Comparison of ENCODE assay signal across 8 cellular contexts in genomic region chrX:154516655-154517100, GRCh38. TPM values are rescaled to one million over a fixed set of nuclear protein-coding genes. Genes with fewer than 3 reads are reported as not detected.
DNase-seq lines count a peak whose midpoint lies in the region; ATAC-seq and TF ChIP-seq lines count a peak whose summit lies in the region.

No MANE protein-coding gene starts in this region.

- H3K4me2 ChIP-seq in GM23338 = peak overlapping the region; percentile 78

- H3K4me3 ChIP-seq in BJ (ENCODE audit: low read depth, low read length) = peak overlapping the region; percentile 38
- H3K4me3 ChIP-seq in GM23338 = peak overlapping the region; percentile 50
- peak overlapping the region in 9 of 10 donors; percentile 23 to 82 (median 73) for H3K4me3 ChIP-seq in heart right ventricle

- no peaks in the 10 kb centered on the region for H3K27me3 ChIP-seq in BJ (ENCODE audit: control insufficient read depth, insufficient read depth, low read length)
- peaks cover 4% of the 10 kb centered on the region; the same call in 1 of the 2 replicates for H3K27me3 ChIP-seq in GM23338 (ENCODE audit: insufficient read depth)
- peaks cover 0 to 5% (median 0%) of the 10 kb centered on the region in 7 donors for H3K27me3 ChIP-seq in heart right ventricle

- POLR2A ChIA-PET in BJ (lab: Charles Lee) = no interaction called here

- H3K9me3 ChIP-seq in heart right ventricle = peaks cover 0 to 4% (median 0%) of the 10 kb centered on the region in 11 donors

- peak overlapping the region; percentile 90 for H3K27ac ChIP-seq in GM23338 (ENCODE audit: low read depth)
- peak overlapping the region; percentile 84 to 99 (median 94) for H3K27ac ChIP-seq in heart right ventricle

- H3K36me3 ChIP-seq in BJ (ENCODE audit: control insufficient read depth, insufficient read depth, low read length) = no peaks in the 10 kb centered on the region
- no peaks in the 10 kb centered on the region for H3K36me3 ChIP-seq in GM23338 (ENCODE audit: insufficient read depth)
- H3K36me3 ChIP-seq in heart right ventricle = no peaks in the 10 kb centered on the region

- H3K36me3 Mint-ChIP-seq in GM23338 (ENCODE audit: low read depth) = no peaks in the 10 kb centered on the region
- peaks cover 6% of the 10 kb centered on the region for H3K36me3 Mint-ChIP-seq in activated T-helper 2 cell treated with anti-CD3 and anti-CD28 coated beads, Interferon-gamma antibody, Interleukin-2, Interleukin-4, amounts not matched to agents 10 μg/mL and 5 μg/mL and 100 μg/mL, durations not matched to agents 14 hours and 24 hours and 36 hours (ENCODE audit: low read depth)

- ATAC-seq in GM23338 = peak; percentile 30
- ATAC-seq in heart right ventricle = peak; percentile 18 to 75 (median 56)

- H3F3A ChIP-seq in GM23338 (replicated peaks; ENCODE audit: low read depth) = 0 out of 2 replicates have a peak, but pooled peaks cover 4% of the 10 kb centered on the region

- H3K4me1 Mint-ChIP-seq in GM23338 = peaks cover 14% of the 10 kb centered on the region
- peaks cover 13% of the 10 kb centered on the region for H3K4me1 Mint-ChIP-seq in activated T-helper 2 cell treated with anti-CD3 and anti-CD28 coated beads, Interferon-gamma antibody, Interleukin-2, Interleukin-4, amounts not matched to agents 10 μg/mL and 5 μg/mL and 100 μg/mL, durations not matched to agents 14 hours and 24 hours and 36 hours (ENCODE audit: low read depth)

- no peak for TF ChIP-seq CTCF in BJ (IDR thresholded peaks at IDR 0.05; ENCODE audit: insufficient read depth, low read depth, low read length)
- no peak for TF ChIP-seq CTCF in GM23338 (conservative IDR thresholded peaks at IDR 0.05; ENCODE audit: low read depth in 2 of 2)
- TF ChIP-seq CTCF in heart right ventricle (IDR thresholded peaks at IDR 0.05) = no peak

- peak overlapping the region; percentile 96 for H3K27ac Mint-ChIP-seq in GM23338
- H3K27ac Mint-ChIP-seq in activated T-helper 2 cell treated with anti-CD3 and anti-CD28 coated beads, Interferon-gamma antibody, Interleukin-2, Interleukin-4, amounts not matched to agents 10 μg/mL and 5 μg/mL and 100 μg/mL, durations not matched to agents 14 hours and 24 hours and 36 hours = peak overlapping the region; percentile 86

- H3K79me2 ChIP-seq in GM23338 (replicated peaks; ENCODE audit: insufficient read depth) = no peaks in the 10 kb centered on the region

- DNase-seq in BJ (ENCODE audit: low read depth) = no peak
- peak; percentile 81 for DNase-seq in GM23338 (ENCODE audit: low spot score)
- DNase-seq in activated T-helper 2 cell treated with anti-CD3 and anti-CD28 coated beads, Interferon-gamma antibody, Interleukin-2, Interleukin-4, amounts not matched to agents 10 μg/mL and 5 μg/mL and 100 μg/mL, durations not matched to agents 14 hours and 24 hours and 36 hours (ENCODE audit: low spot score) = no peak
- DNase-seq in heart right ventricle = no peak
- peak; percentile 49 for DNase-seq in putamen (ENCODE audit: low spot score)
- DNase-seq in Kasumi-1 (lab: John Stamatoyannopoulos, UW) = no peak
- no peak for DNase-seq in stimulated activated CD4-positive, alpha-beta T cell treated with anti-CD3 and anti-CD28 coated beads, Interleukin-4, amount 100 ng/mL, for 4 hours
- no peak for DNase-seq in NCI-H1436 treated with DMSO at 0.1 percent for 48 hours (lab: John Stamatoyannopoulos, UW)

- H3K9me2 ChIP-seq in GM23338 (ENCODE audit: insufficient read depth) = no peaks in the 10 kb centered on the region

- WGBS in heart right ventricle, 2 donors = 2 to 3% methylated on average over 19 of the region's 19 CpGs

- peaks cover 12% of the 10 kb centered on the region for H3K27me3 Mint-ChIP-seq in GM23338 (ENCODE audit: insufficient read depth, low read depth, poor library complexity)
- no peaks in the 10 kb centered on the region for H3K27me3 Mint-ChIP-seq in activated T-helper 2 cell treated with anti-CD3 and anti-CD28 coated beads, Interferon-gamma antibody, Interleukin-2, Interleukin-4, amounts not matched to agents 10 μg/mL and 5 μg/mL and 100 μg/mL, durations not matched to agents 14 hours and 24 hours and 36 hours (ENCODE audit: low read depth)

- no peak overlapping the region for H2AFZ ChIP-seq in GM23338

- peak overlapping the region; percentile 79 for H3K4me3 Mint-ChIP-seq in GM23338
- H3K4me3 Mint-ChIP-seq in activated T-helper 2 cell treated with anti-CD3 and anti-CD28 coated beads, Interferon-gamma antibody, Interleukin-2, Interleukin-4, amounts not matched to agents 10 μg/mL and 5 μg/mL and 100 μg/mL, durations not matched to agents 14 hours and 24 hours and 36 hours (ENCODE audit: low read depth) = peak overlapping the region; percentile 85

- H3K4me1 ChIP-seq in GM23338 (ENCODE audit: insufficient read depth) = peaks cover 10% of the 10 kb centered on the region
- H3K4me1 ChIP-seq in heart right ventricle = peaks cover 0 to 27% (median 13%) of the 10 kb centered on the region in 9 donors

- intact Hi-C loops in activated T-helper 2 cell treated with anti-CD3 and anti-CD28 coated beads, Interferon-gamma antibody, Interleukin-2, Interleukin-4, amounts not matched to agents 10 μg/mL and 5 μg/mL and 100 μg/mL, durations not matched to agents 14 hours and 24 hours and 36 hours (cut with micrococcal nuclease) = loop anchor here (5.0 kb wide), 1 partner anchor 39 kb away; the partner anchor contains the start of gene LAGE3
- intact Hi-C loops in heart right ventricle (cut with DNase I) = loop anchor here in 3 of 10 donors (1.0 to 10.0 kb wide), 4 partner anchors 26 to 122 kb away; partner anchors contain the start of genes SLC10A3 (in 2 of the 3), PLXNA3 (in 1 of the 3) and RPL10 (in 1 of the 3)

- no peaks in the 10 kb centered on the region for H4K20me1 ChIP-seq in GM23338 (replicated peaks; ENCODE audit: insufficient read depth)

- no peaks in the 10 kb centered on the region for H3K9me3 Mint-ChIP-seq in GM23338
- H3K9me3 Mint-ChIP-seq in activated T-helper 2 cell treated with anti-CD3 and anti-CD28 coated beads, Interferon-gamma antibody, Interleukin-2, Interleukin-4, amounts not matched to agents 10 μg/mL and 5 μg/mL and 100 μg/mL, durations not matched to agents 14 hours and 24 hours and 36 hours = no peaks in the 10 kb centered on the region

- CTCF ChIA-PET in BJ (lab: Yijun Ruan, JAX) = interaction anchor here (0.6 to 2.8 kb wide), 2 partner anchors 11 to 369 kb away, joined by 3 to 18 read pairs; no protein-coding TSS in a partner anchor

TF ChIP-seq in GM23338, 12 proteins besides CTCF, POLR2A, EP300 and RAD21:
- TF ChIP-seq CREB1 (CRISPR knock-in tag; IDR thresholded peaks at IDR 0.05; ENCODE audit: low read depth) (peak; percentile 41; the same call in 1 of the 2 replicates), EZH2 (IDR thresholded peaks at IDR 0.05; ENCODE audit: low read depth, unreplicated experiment) (no peak)

RNA-seq across cellular contexts. Expression of gene FAM3A, which starts 0.6 kb away (rescaled TPM):
- polyA plus RNA-seq in BJ (2011; rRNA removed) (17.3 and 34.8 TPM in 2 replicates), GM23338 (2016; fragmentation: Nextera tagmentation; extraction: Ambion mirVana) (11.8 and 12.0 TPM in 2 replicates), heart right ventricle (10 to 100 TPM; 69.1 to 76.6 TPM)
- 10.7 and 16.4 TPM in 2 replicates for polyA minus RNA-seq in BJ (2011; rRNA and poly(A)+ RNA removed)
- total RNA-seq in GM23338 (2014; rRNA removed; shearing (Covaris generic)) = 14.0 and 16.5 TPM in 2 replicates
- 39.2 and 39.8 TPM in 2 replicates for total RNA-seq in activated T-helper 2 cell treated with anti-CD3 and anti-CD28 coated beads, Interferon-gamma antibody, Interleukin-2, Interleukin-4, amounts not matched to agents 10 μg/mL and 5 μg/mL and 100 μg/mL, durations not matched to agents 14 hours and 24 hours and 36 hours
- 10 to 100 TPM; 36.5 to 73.9 (median 48.4) TPM for total RNA-seq in heart right ventricle

RNA-seq across cellular contexts. Expression of gene SLC10A3, which starts 26.2 kb away (rescaled TPM):
- polyA plus RNA-seq in BJ (2011; rRNA removed) = 26.8 and 45.6 TPM in 2 replicates
- polyA minus RNA-seq in BJ (2011; rRNA and poly(A)+ RNA removed) = 22.8 and 26.9 TPM in 2 replicates
- 9.5 and 17.6 TPM in 2 replicates for total RNA-seq in GM23338 (2014; rRNA removed; shearing (Covaris generic))
- polyA plus RNA-seq in GM23338 (2016; fragmentation: Nextera tagmentation; extraction: Ambion mirVana) = 7.3 and 7.6 TPM in 2 replicates
- 17.5 and 18.3 TPM in 2 replicates for total RNA-seq in activated T-helper 2 cell treated with anti-CD3 and anti-CD28 coated beads, Interferon-gamma antibody, Interleukin-2, Interleukin-4, amounts not matched to agents 10 μg/mL and 5 μg/mL and 100 μg/mL, durations not matched to agents 14 hours and 24 hours and 36 hours
- 10 to 100 TPM in 7 of 10 donors, 1 to 10 TPM in 3; 8.7 to 19.8 (median 11.7) TPM for total RNA-seq in heart right ventricle
- polyA plus RNA-seq in heart right ventricle = 10 to 100 TPM; 11.9 to 38.1 TPM

RNA-seq across cellular contexts. Expression of gene G6PD, which starts 30.0 kb away (rescaled TPM):
- polyA plus RNA-seq in BJ (2011; rRNA removed) = 57.7 and 157 TPM in 2 replicates
- 75.1 and 90.8 TPM in 2 replicates for polyA minus RNA-seq in BJ (2011; rRNA and poly(A)+ RNA removed)
- 66.2 and 66.7 TPM in 2 replicates for total RNA-seq in GM23338 (2014; rRNA removed; shearing (Covaris generic))
- 14.3 and 14.4 TPM in 2 replicates for polyA plus RNA-seq in GM23338 (2016; fragmentation: Nextera tagmentation; extraction: Ambion mirVana)
- 82.8 and 86.4 TPM in 2 replicates for total RNA-seq in activated T-helper 2 cell treated with anti-CD3 and anti-CD28 coated beads, Interferon-gamma antibody, Interleukin-2, Interleukin-4, amounts not matched to agents 10 μg/mL and 5 μg/mL and 100 μg/mL, durations not matched to agents 14 hours and 24 hours and 36 hours
- total RNA-seq in heart right ventricle = 10 to 100 TPM in 4 of 10 donors, 1 to 10 TPM in 6; 5.0 to 20.9 (median 8.5) TPM
- 10 to 100 TPM; 10.3 to 19.2 TPM for polyA plus RNA-seq in heart right ventricle

RNA-seq across cellular contexts. Expression of gene UBL4A, which starts 30.3 kb away (rescaled TPM):
- polyA plus RNA-seq in BJ (2011; rRNA removed) (22.1 and 33.3 TPM in 2 replicates), GM23338 (2016; fragmentation: Nextera tagmentation; extraction: Ambion mirVana) (15.2 and 15.6 TPM in 2 replicates), heart right ventricle (10 to 100 TPM; 33.1 to 48.3 TPM)
- 15.4 and 27.1 TPM in 2 replicates for polyA minus RNA-seq in BJ (2011; rRNA and poly(A)+ RNA removed)
- total RNA-seq in GM23338 (2014; rRNA removed; shearing (Covaris generic)) = 39.0 and 43.7 TPM in 2 replicates
- 55.5 and 56.1 TPM in 2 replicates for total RNA-seq in activated T-helper 2 cell treated with anti-CD3 and anti-CD28 coated beads, Interferon-gamma antibody, Interleukin-2, Interleukin-4, amounts not matched to agents 10 μg/mL and 5 μg/mL and 100 μg/mL, durations not matched to agents 14 hours and 24 hours and 36 hours
- total RNA-seq in heart right ventricle = 10 to 100 TPM; 45.8 to 69.4 (median 50.4) TPM

RNA-seq across cellular contexts. Expression of gene IKBKG, which starts 30.7 kb away (rescaled TPM):
- polyA plus RNA-seq in BJ (2011; rRNA removed) (22.6 and 38.8 TPM in 2 replicates), GM23338 (2016; fragmentation: Nextera tagmentation; extraction: Ambion mirVana) (11.5 and 12.6 TPM in 2 replicates), heart right ventricle (10 to 100 TPM; 14.6 to 27.0 TPM)
- polyA minus RNA-seq in BJ (2011; rRNA and poly(A)+ RNA removed) = 8.2 and 13.5 TPM in 2 replicates
- 13.5 and 14.9 TPM in 2 replicates for total RNA-seq in GM23338 (2014; rRNA removed; shearing (Covaris generic))
- total RNA-seq in activated T-helper 2 cell treated with anti-CD3 and anti-CD28 coated beads, Interferon-gamma antibody, Interleukin-2, Interleukin-4, amounts not matched to agents 10 μg/mL and 5 μg/mL and 100 μg/mL, durations not matched to agents 14 hours and 24 hours and 36 hours = 40.5 and 41.7 TPM in 2 replicates
- total RNA-seq in heart right ventricle = 10 to 100 TPM; 11.6 to 21.7 (median 15.1) TPM

Comparison
In these comparisons a context has a peak if more than half of its experiments do, and no peak if none do; other contexts are left out.
1. DNase-seq: peak in GM23338 (single experiment) and putamen (single experiment); none in BJ (single experiment), activated T-helper 2 cell treated with anti-CD3 and anti-CD28 coated beads, Interferon-gamma antibody, Interleukin-2, Interleukin-4, amounts not matched to agents 10 μg/mL and 5 μg/mL and 100 μg/mL, durations not matched to agents 14 hours and 24 hours and 36 hours (single experiment), heart right ventricle (0 of 2), Kasumi-1 (0 of 2), stimulated activated CD4-positive, alpha-beta T cell treated with anti-CD3 and anti-CD28 coated beads, Interleukin-4, amount 100 ng/mL, for 4 hours (0 of 2) and NCI-H1436 treated with DMSO at 0.1 percent for 48 hours (single experiment).
2. Peak in every context shown above with its lines, with median percentiles within 50 percentile points of each other: H3K4me3 ChIP-seq.